27 cellular contexts compared by ENCODE assay signal in the genomic region with DNA sequence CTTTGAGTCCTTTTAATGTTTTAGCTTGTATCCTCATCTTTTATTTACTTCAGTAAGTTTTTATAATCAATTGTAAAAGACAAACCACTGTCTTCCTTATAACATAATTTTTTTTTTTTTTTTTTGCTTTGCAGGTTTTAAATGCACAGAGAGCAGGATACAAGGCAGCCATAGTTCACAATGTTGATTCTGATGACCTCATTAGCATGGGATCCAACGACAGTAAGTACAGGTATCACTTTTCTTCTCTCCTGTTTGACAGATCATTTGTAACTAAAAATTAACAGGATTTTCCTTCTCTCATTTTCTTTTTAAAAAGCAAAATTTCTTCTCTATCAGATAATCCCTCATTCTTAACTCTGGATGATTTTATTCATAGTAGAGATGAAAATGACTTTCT.
A peak's percentile ranks its signal among the peaks of the same experiment; 100 is the strongest.
DNase-seq lines count a peak whose midpoint lies in the region; ATAC-seq, FAIRE-seq and TF ChIP-seq lines count a peak whose summit lies in the region.
"Had no signal": no experiment of that assay in that cellular context is flagged by ENCODE, and none has a peak within 500 bp of the region (broad histone marks: within the 10 kb centered on the region; RNA-seq: fewer than 3 reads in every experiment).

No MANE protein-coding gene starts in this region.

- DNase-seq in Calu3, result no peak
- DNase-seq in ascending aorta (ENCODE audit: low spot score in 2 of 2), result no peak
- DNase-seq in pancreas, result no peak
- DNase-seq in MCF 10A (ENCODE audit: unreplicated experiment), result no peak
- no peak for DNase-seq in amygdala (lab: John Stamatoyannopoulos, UW)
- DNase-seq: C1 segment of cervical spinal cord; CD4-positive, alpha-beta memory T cell; COR-L47; DMS79 treated with DMSO at 0.1 percent for 48 hours; H9; IMR-90; NCI-H1048; NCI-H1694; NCI-H2029 treated with DMSO at 0.1 percent for 48 hours; NCI-H2171 treated with DMSO at 0.1 percent for 48 hours; NCI-H446; NCI-H524 treated with DMSO at 0.1 percent for 48 hours; SHP77 treated with DMSO at 0.1 percent for 48 hours; SW 1271 had no signal

- intact Hi-C loops in Calu3 (cut with micrococcal nuclease; ENCODE audit: unreplicated experiment) (loop anchor here (10.0 kb wide), 1 partner anchor 519 kb away; no protein-coding TSS in a partner anchor), ascending aorta (cut with DNase I) (loop anchor here (5.0 kb wide), 1 partner anchor 1737 kb away; no protein-coding TSS in a partner anchor), pancreas (cut with DNase I) (no loop called here), MCF 10A (cut with micrococcal nuclease) (no loop called here)

- WGBS in pancreas, 2 donors, result 42 to 44% methylated on average over 1 of the region's 1 CpG

- peak; percentile 77 for FAIRE-seq in pancreas (lab: Jason Lieb, UNC)
- FAIRE-seq: GM12892 had no signal

- TF ChIP-seq CTCF in Calu3 (IDR thresholded peaks at IDR 0.05; ENCODE audit: unreplicated experiment) (no peak), HEK293 (tag by site-specific recombination; IDR thresholded peaks at IDR 0.05) (no peak), ascending aorta (IDR thresholded peaks at IDR 0.05) (no peak), pancreas (IDR thresholded peaks at IDR 0.05) (no peak), MCF 10A (IDR thresholded peaks at IDR 0.05; ENCODE audit: unreplicated experiment) (no peak)

- H3K27me3 Mint-ChIP-seq in Calu3 (ENCODE audit: unreplicated experiment) (no peaks in the 10 kb centered on the region), MCF 10A (ENCODE audit: insufficient read depth, unreplicated experiment) (no peaks in the 10 kb centered on the region)
- H3K27me3 Mint-ChIP-seq: CD4-positive, alpha-beta memory T cell had no signal

- CTCF ChIA-PET in Calu3 (lab: Charles Lee) (interaction anchor here (0.7 to 1.5 kb wide), 2 partner anchors 15 to 85 kb away, joined by 4 to 7 read pairs; no protein-coding TSS in a partner anchor), HEK293 (lab: Yijun Ruan, JAX) (interaction anchor here (0.6 to 2.7 kb wide), 7 partner anchors 9 to 1246 kb away, joined by 3 to 9 read pairs (median 3); no protein-coding TSS in a partner anchor), MCF 10A (lab: Yijun Ruan, JAX) (interaction anchor here (0.9 to 1.6 kb wide), 2 partner anchors 11 to 129 kb away, joined by 3 to 6 read pairs; no protein-coding TSS in a partner anchor)

- H3K27ac Mint-ChIP-seq in Calu3 (ENCODE audit: unreplicated experiment), result peak overlapping the region; percentile 43
- no peak overlapping the region for H3K27ac Mint-ChIP-seq in MCF 10A (ENCODE audit: low read depth, unreplicated experiment)
- H3K27ac Mint-ChIP-seq: CD4-positive, alpha-beta memory T cell; GM23338; H9; HFFc6; T-helper 1 cell treated with Interleukin-12 subunit alpha and Interleukin-12 subunit beta and Interleukin-4 antibody, amounts not matched to agents 30 μg/mL and 1 μg/mL, for 36 hours had no signal

- peaks cover 6% of the 10 kb centered on the region for H3K36me3 Mint-ChIP-seq in Calu3 (ENCODE audit: insufficient read depth, unreplicated experiment)
- H3K36me3 Mint-ChIP-seq in MCF 10A (ENCODE audit: insufficient read depth, unreplicated experiment), result peaks cover 7% of the 10 kb centered on the region

- POLR2A ChIA-PET in HEK293 (lab: Yijun Ruan, JAX), result no interaction called here
- POLR2A ChIA-PET in MCF 10A (lab: Yijun Ruan, JAX), result interaction anchor here (0.9 kb wide), 1 partner anchor 82 kb away, joined by 3 read pairs; no protein-coding TSS in a partner anchor

- H3K36me3 ChIP-seq in HEK293 (ENCODE audit: control insufficient read depth in 2 of 2, insufficient read depth in 1 of 2, low read length in 2 of 2) (peaks cover 0 to 3% of the 10 kb centered on the region in 2 experiments; a peak in 1 of 3 replicates), ascending aorta (peaks cover 0 to 5% of the 10 kb centered on the region in 2 donors), pancreas (no peaks in the 10 kb centered on the region)

- H3K27me3 ChIP-seq in ascending aorta, result no peaks in the 10 kb centered on the region
- H3K27me3 ChIP-seq in pancreas, result no peaks in the 10 kb centered on the region

- H3K9me3 ChIP-seq in HEK293 (ENCODE audit: control insufficient read depth, insufficient read depth, low read depth, low read length) (no peaks in the 10 kb centered on the region), ascending aorta (no peaks in the 10 kb centered on the region), pancreas (no peaks in the 10 kb centered on the region)

- ATAC-seq in pancreas (no peak), HG03025 (IDR thresholded peaks at IDR 0.05; ENCODE audit: low FRiP score, unreplicated experiment) (no peak)
- ATAC-seq: GM23338, Panc1 had no signal

- H3K4me3 Mint-ChIP-seq in Calu3 (ENCODE audit: low read depth, unreplicated experiment) (no peak overlapping the region), MCF 10A (ENCODE audit: unreplicated experiment) (no peak overlapping the region)
- H3K4me3 Mint-ChIP-seq: CD4-positive, alpha-beta memory T cell; GM23338; H9; HFFc6; T-helper 1 cell treated with Interleukin-12 subunit alpha and Interleukin-12 subunit beta and Interleukin-4 antibody, amounts not matched to agents 30 μg/mL and 1 μg/mL, for 36 hours had no signal

- H3K9me3 Mint-ChIP-seq in Calu3 (ENCODE audit: low read depth, unreplicated experiment), result no peaks in the 10 kb centered on the region
- H3K9me3 Mint-ChIP-seq in MCF 10A (ENCODE audit: unreplicated experiment), result no peaks in the 10 kb centered on the region
- H3K9me3 Mint-ChIP-seq: CD4-positive, alpha-beta memory T cell; GM23338; H9; HFFc6; T-helper 1 cell treated with Interleukin-12 subunit alpha and Interleukin-12 subunit beta and Interleukin-4 antibody, amounts not matched to agents 30 μg/mL and 1 μg/mL, for 36 hours had no signal

- no peaks in the 10 kb centered on the region for H3K4me1 ChIP-seq in HEK293 (ENCODE audit: control insufficient read depth, insufficient read depth, low read length)
- peaks cover 3 to 46% of the 10 kb centered on the region in 2 donors for H3K4me1 ChIP-seq in ascending aorta
- H3K4me1 ChIP-seq in pancreas, result no peaks in the 10 kb centered on the region

- peaks cover 51% of the 10 kb centered on the region for H3K4me1 Mint-ChIP-seq in Calu3 (ENCODE audit: low read depth, unreplicated experiment)
- peaks cover 8% of the 10 kb centered on the region for H3K4me1 Mint-ChIP-seq in MCF 10A (ENCODE audit: insufficient read depth, unreplicated experiment)

- BruUV-seq in Calu3 (replicated peaks; lab: Mats Ljungman, UMichigan) (no TSS peak), MCF 10A (replicated peaks; lab: Mats Ljungman, UMichigan) (no TSS peak)

- H3K4me3 ChIP-seq in HEK293 (ENCODE audit: low read depth, low read length), result no peak overlapping the region
- no peak overlapping the region for H3K4me3 ChIP-seq in ascending aorta
- no peak overlapping the region for H3K4me3 ChIP-seq in pancreas
- H3K4me3 ChIP-seq: GM23338 had no signal

- H3K27ac ChIP-seq in HEK293 (ENCODE audit: extremely low read depth, low read depth, low read length) (no peak overlapping the region), ascending aorta (peak overlapping the region; percentile 3 to 52), pancreas (no peak overlapping the region)
- H3K27ac ChIP-seq: KMS-11 had no signal

TF ChIP-seq in HEK293, 187 proteins besides CTCF, POLR2A, EP300 and RAD21:
- TF ChIP-seq, protein P1, sequence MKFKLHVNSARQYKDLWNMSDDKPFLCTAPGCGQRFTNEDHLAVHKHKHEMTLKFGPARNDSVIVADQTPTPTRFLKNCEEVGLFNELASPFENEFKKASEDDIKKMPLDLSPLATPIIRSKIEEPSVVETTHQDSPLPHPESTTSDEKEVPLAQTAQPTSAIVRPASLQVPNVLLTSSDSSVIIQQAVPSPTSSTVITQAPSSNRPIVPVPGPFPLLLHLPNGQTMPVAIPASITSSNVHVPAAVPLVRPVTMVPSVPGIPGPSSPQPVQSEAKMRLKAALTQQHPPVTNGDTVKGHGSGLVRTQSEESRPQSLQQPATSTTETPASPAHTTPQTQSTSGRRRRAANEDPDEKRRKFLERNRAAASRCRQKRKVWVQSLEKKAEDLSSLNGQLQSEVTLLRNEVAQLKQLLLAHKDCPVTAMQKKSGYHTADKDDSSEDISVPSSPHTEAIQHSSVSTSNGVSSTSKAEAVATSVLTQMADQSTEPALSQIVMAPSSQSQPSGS (tag by site-specific recombination; IDR thresholded peaks at IDR 0.05; ENCODE audit: low read depth), result peak; percentile 34; the same call in 1 of the 2 replicates
- TF ChIP-seq ZNF37A (tag by site-specific recombination; IDR thresholded peaks at IDR 0.05) (no peak), PRDM1 (tag by site-specific recombination; IDR thresholded peaks at IDR 0.05) (0 out of 2 replicates have a peak, but pooled peaks have one; percentile 25), ZNF112 (tag by site-specific recombination; IDR thresholded peaks at IDR 0.05) (no peak)

Comparison
In these comparisons a context has a peak if more than half of its experiments do, and no peak if none do; other contexts are left out.
1. H3K27ac ChIP-seq: peak in ascending aorta (2 of 2); none in HEK293 (single experiment) and pancreas (0 of 4).
2. intact Hi-C loops: an anchor here in Calu3 (10.0 kb wide) and ascending aorta (5.0 kb wide); none called in pancreas and MCF 10A.